ENCODE assay signal across 1 cellular context in the genomic region with DNA sequence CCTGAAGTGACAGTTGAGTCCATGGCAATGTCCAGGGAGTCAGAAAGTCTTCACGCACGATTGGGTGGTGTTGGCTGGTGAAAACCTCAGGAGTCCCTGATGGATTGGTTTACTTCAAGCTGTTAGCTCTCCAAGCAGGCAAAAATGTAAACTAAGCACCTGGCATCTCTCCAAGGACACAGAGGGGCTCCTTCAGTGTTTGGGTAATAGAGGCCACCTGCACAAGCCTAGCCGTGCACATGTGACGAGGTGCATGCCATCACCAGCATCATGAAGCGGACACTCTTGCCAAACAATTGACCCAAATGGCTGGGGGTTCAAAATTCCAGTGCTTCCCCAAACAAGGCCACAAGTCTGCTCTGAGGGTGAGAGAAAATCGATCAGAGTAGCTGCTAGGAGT.
TF ChIP-seq lines count a peak whose summit lies in the region.

No MANE protein-coding gene starts in this region.

TF ChIP-seq in GM12878, 131 proteins besides CTCF, POLR2A, EP300 and RAD21:
- TF ChIP-seq, protein P1, sequence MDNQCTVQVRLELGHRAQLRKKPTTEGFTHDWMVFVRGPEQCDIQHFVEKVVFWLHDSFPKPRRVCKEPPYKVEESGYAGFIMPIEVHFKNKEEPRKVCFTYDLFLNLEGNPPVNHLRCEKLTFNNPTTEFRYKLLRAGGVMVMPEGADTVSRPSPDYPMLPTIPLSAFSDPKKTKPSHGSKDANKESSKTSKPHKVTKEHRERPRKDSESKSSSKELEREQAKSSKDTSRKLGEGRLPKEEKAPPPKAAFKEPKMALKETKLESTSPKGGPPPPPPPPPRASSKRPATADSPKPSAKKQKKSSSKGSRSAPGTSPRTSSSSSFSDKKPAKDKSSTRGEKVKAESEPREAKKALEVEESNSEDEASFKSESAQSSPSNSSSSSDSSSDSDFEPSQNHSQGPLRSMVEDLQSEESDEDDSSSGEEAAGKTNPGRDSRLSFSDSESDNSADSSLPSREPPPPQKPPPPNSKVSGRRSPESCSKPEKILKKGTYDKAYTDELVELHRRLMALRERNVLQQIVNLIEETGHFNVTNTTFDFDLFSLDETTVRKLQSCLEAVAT (IDR thresholded peaks at IDR 0.05) = peak; percentile 50; the same call in 1 of the 2 replicates
- no peak for TF ChIP-seq MYB (IDR thresholded peaks at IDR 0.05; ENCODE audit: borderline replicate concordance, low read depth, low read length)
- TF ChIP-seq WRNIP1 (IDR thresholded peaks at IDR 0.05; ENCODE audit: borderline replicate concordance, low read depth, low read length) = no peak
- TF ChIP-seq, protein P2, sequence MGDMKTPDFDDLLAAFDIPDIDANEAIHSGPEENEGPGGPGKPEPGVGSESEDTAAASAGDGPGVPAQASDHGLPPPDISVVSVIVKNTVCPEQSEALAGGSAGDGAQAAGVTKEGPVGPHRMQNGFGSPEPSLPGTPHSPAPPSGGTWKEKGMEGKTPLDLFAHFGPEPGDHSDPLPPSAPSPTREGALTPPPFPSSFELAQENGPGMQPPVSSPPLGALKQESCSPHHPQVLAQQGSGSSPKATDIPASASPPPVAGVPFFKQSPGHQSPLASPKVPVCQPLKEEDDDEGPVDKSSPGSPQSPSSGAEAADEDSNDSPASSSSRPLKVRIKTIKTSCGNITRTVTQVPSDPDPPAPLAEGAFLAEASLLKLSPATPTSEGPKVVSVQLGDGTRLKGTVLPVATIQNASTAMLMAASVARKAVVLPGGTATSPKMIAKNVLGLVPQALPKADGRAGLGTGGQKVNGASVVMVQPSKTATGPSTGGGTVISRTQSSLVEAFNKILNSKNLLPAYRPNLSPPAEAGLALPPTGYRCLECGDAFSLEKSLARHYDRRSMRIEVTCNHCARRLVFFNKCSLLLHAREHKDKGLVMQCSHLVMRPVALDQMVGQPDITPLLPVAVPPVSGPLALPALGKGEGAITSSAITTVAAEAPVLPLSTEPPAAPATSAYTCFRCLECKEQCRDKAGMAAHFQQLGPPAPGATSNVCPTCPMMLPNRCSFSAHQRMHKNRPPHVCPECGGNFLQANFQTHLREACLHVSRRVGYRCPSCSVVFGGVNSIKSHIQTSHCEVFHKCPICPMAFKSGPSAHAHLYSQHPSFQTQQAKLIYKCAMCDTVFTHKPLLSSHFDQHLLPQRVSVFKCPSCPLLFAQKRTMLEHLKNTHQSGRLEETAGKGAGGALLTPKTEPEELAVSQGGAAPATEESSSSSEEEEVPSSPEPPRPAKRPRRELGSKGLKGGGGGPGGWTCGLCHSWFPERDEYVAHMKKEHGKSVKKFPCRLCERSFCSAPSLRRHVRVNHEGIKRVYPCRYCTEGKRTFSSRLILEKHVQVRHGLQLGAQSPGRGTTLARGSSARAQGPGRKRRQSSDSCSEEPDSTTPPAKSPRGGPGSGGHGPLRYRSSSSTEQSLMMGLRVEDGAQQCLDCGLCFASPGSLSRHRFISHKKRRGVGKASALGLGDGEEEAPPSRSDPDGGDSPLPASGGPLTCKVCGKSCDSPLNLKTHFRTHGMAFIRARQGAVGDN (IDR thresholded peaks at IDR 0.05) = peak; percentile 66; the same call in 1 of the 2 replicates
- TF ChIP-seq PML (IDR thresholded peaks at IDR 0.05; ENCODE audit: low read length) = no peak
- TF ChIP-seq, protein P3, sequence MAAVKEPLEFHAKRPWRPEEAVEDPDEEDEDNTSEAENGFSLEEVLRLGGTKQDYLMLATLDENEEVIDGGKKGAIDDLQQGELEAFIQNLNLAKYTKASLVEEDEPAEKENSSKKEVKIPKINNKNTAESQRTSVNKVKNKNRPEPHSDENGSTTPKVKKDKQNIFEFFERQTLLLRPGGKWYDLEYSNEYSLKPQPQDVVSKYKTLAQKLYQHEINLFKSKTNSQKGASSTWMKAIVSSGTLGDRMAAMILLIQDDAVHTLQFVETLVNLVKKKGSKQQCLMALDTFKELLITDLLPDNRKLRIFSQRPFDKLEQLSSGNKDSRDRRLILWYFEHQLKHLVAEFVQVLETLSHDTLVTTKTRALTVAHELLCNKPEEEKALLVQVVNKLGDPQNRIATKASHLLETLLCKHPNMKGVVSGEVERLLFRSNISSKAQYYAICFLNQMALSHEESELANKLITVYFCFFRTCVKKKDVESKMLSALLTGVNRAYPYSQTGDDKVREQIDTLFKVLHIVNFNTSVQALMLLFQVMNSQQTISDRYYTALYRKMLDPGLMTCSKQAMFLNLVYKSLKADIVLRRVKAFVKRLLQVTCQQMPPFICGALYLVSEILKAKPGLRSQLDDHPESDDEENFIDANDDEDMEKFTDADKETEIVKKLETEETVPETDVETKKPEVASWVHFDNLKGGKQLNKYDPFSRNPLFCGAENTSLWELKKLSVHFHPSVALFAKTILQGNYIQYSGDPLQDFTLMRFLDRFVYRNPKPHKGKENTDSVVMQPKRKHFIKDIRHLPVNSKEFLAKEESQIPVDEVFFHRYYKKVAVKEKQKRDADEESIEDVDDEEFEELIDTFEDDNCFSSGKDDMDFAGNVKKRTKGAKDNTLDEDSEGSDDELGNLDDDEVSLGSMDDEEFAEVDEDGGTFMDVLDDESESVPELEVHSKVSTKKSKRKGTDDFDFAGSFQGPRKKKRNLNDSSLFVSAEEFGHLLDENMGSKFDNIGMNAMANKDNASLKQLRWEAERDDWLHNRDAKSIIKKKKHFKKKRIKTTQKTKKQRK (IDR thresholded peaks at IDR 0.05; ENCODE audit: low read depth, low read length) = no peak
- TF ChIP-seq POLR2AphosphoS5 (IDR thresholded peaks at IDR 0.05; ENCODE audit: low read length) = peak; percentile 70; the same call in 1 of the 2 replicates
- no peak for TF ChIP-seq MYC (IDR thresholded peaks at IDR 0.05; ENCODE audit: insufficient read depth, insufficient read length, insufficient replicate concordance, low read length, severe bottlenecking)
- 0 out of 2 replicates have a peak, but pooled peaks have one; percentile 12 for TF ChIP-seq RAD51 (IDR thresholded peaks at IDR 0.05)
